Comparison of ENCODE assay signal across 1 cellular context in the genomic region with DNA sequence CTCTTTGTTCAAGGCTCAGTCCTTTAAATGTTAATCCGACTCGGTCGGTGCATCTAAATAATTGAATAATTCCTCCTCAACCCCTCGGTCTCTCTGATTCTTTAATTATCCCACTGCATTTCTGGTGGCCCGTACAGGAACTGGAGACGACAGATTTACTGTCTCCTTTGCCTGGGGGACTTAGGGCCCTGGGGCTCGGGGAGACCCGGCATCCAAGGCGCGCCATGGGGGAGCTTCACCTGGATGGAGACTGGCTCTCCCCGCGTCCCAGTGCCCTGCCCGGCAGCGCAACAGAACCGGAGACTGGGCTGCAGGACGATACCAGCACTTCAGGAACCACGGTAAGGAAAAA.
TF ChIP-seq lines count a peak whose summit lies in the region.

No MANE protein-coding gene starts in this region.

TF ChIP-seq in GM23338, 12 proteins besides CTCF, POLR2A, EP300 and RAD21:
- TF ChIP-seq, protein P1, sequence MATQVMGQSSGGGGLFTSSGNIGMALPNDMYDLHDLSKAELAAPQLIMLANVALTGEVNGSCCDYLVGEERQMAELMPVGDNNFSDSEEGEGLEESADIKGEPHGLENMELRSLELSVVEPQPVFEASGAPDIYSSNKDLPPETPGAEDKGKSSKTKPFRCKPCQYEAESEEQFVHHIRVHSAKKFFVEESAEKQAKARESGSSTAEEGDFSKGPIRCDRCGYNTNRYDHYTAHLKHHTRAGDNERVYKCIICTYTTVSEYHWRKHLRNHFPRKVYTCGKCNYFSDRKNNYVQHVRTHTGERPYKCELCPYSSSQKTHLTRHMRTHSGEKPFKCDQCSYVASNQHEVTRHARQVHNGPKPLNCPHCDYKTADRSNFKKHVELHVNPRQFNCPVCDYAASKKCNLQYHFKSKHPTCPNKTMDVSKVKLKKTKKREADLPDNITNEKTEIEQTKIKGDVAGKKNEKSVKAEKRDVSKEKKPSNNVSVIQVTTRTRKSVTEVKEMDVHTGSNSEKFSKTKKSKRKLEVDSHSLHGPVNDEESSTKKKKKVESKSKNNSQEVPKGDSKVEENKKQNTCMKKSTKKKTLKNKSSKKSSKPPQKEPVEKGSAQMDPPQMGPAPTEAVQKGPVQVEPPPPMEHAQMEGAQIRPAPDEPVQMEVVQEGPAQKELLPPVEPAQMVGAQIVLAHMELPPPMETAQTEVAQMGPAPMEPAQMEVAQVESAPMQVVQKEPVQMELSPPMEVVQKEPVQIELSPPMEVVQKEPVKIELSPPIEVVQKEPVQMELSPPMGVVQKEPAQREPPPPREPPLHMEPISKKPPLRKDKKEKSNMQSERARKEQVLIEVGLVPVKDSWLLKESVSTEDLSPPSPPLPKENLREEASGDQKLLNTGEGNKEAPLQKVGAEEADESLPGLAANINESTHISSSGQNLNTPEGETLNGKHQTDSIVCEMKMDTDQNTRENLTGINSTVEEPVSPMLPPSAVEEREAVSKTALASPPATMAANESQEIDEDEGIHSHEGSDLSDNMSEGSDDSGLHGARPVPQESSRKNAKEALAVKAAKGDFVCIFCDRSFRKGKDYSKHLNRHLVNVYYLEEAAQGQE (IDR thresholded peaks at IDR 0.05; ENCODE audit: unreplicated experiment): no peak
- TF ChIP-seq POLR2AphosphoS5 (IDR thresholded peaks at IDR 0.05; ENCODE audit: low read depth) (no peak), STAT1 (IDR thresholded peaks at IDR 0.05; ENCODE audit: unreplicated experiment) (no peak), JUNB (IDR thresholded peaks at IDR 0.05; ENCODE audit: unreplicated experiment) (no peak), ZNF114 (CRISPR knock-in tag; IDR thresholded peaks at IDR 0.05) (no peak), NANOG (IDR thresholded peaks at IDR 0.05; ENCODE audit: borderline replicate concordance) (no peak), CREB1 (CRISPR knock-in tag; IDR thresholded peaks at IDR 0.05; ENCODE audit: low read depth) (no peak), EZH2 (IDR thresholded peaks at IDR 0.05; ENCODE audit: low read depth, unreplicated experiment) (no peak), EZH2phosphoT487 (IDR thresholded peaks at IDR 0.05; ENCODE audit: unreplicated experiment) (no peak), ZNF331 (CRISPR knock-in tag; IDR thresholded peaks at IDR 0.05; ENCODE audit: low read depth) (no peak)
- TF ChIP-seq, protein P2, sequence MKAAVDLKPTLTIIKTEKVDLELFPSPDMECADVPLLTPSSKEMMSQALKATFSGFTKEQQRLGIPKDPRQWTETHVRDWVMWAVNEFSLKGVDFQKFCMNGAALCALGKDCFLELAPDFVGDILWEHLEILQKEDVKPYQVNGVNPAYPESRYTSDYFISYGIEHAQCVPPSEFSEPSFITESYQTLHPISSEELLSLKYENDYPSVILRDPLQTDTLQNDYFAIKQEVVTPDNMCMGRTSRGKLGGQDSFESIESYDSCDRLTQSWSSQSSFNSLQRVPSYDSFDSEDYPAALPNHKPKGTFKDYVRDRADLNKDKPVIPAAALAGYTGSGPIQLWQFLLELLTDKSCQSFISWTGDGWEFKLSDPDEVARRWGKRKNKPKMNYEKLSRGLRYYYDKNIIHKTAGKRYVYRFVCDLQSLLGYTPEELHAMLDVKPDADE (IDR thresholded peaks at IDR 0.05): no peak
- TF ChIP-seq, protein P3, sequence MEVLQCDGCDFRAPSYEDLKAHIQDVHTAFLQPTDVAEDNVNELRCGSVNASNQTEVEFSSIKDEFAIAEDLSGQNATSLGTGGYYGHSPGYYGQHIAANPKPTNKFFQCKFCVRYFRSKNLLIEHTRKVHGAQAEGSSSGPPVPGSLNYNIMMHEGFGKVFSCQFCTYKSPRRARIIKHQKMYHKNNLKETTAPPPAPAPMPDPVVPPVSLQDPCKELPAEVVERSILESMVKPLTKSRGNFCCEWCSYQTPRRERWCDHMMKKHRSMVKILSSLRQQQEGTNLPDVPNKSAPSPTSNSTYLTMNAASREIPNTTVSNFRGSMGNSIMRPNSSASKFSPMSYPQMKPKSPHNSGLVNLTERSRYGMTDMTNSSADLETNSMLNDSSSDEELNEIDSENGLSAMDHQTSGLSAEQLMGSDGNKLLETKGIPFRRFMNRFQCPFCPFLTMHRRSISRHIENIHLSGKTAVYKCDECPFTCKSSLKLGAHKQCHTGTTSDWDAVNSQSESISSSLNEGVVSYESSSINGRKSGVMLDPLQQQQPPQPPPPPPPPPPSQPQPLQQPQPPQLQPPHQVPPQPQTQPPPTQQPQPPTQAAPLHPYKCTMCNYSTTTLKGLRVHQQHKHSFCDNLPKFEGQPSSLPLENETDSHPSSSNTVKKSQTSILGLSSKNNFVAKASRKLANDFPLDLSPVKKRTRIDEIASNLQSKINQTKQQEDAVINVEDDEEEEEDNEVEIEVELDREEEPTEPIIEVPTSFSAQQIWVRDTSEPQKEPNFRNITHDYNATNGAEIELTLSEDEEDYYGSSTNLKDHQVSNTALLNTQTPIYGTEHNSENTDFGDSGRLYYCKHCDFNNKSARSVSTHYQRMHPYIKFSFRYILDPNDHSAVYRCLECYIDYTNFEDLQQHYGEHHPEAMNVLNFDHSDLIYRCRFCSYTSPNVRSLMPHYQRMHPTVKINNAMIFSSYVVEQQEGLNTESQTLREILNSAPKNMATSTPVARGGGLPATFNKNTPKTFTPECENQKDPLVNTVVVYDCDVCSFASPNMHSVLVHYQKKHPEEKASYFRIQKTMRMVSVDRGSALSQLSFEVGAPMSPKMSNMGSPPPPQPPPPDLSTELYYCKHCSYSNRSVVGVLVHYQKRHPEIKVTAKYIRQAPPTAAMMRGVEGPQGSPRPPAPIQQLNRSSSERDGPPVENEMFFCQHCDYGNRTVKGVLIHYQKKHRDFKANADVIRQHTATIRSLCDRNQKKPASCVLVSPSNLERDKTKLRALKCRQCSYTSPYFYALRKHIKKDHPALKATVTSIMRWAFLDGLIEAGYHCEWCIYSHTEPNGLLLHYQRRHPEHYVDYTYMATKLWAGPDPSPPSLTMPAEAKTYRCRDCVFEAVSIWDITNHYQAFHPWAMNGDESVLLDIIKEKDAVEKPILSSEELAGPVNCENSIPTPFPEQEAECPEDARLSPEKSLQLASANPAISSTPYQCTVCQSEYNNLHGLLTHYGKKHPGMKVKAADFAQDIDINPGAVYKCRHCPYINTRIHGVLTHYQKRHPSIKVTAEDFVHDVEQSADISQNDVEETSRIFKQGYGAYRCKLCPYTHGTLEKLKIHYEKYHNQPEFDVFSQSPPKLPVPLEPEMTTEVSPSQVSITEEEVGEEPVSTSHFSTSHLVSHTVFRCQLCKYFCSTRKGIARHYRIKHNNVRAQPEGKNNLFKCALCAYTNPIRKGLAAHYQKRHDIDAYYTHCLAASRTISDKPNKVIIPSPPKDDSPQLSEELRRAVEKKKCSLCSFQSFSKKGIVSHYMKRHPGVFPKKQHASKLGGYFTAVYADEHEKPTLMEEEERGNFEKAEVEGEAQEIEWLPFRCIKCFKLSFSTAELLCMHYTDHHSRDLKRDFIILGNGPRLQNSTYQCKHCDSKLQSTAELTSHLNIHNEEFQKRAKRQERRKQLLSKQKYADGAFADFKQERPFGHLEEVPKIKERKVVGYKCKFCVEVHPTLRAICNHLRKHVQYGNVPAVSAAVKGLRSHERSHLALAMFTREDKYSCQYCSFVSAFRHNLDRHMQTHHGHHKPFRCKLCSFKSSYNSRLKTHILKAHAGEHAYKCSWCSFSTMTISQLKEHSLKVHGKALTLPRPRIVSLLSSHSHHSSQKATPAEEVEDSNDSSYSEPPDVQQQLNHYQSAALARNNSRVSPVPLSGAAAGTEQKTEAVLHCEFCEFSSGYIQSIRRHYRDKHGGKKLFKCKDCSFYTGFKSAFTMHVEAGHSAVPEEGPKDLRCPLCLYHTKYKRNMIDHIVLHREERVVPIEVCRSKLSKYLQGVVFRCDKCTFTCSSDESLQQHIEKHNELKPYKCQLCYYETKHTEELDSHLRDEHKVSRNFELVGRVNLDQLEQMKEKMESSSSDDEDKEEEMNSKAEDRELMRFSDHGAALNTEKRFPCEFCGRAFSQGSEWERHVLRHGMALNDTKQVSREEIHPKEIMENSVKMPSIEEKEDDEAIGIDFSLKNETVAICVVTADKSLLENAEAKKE (CRISPR knock-in tag; IDR thresholded peaks at IDR 0.05): no peak
